ENCODE assay signal across 19 cellular contexts in the genomic region with DNA sequence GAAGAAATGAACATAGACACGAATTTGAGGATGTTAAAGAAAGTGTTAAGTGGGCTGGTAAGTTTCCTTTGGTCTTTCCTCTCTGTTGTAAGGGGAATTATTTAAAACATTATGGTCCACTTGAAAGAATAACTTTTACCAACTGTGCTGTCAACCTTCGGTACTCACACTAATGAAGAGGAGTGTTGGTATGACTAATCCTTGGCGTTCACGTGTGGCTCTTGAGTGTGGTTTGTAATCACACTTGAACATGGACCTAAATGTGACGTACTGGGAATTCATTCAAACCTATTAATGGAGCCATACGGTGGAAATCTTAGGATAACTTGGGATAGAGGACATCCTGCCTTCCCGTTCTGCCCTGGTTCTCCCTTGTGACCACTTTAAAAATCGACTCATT. TPM values are rescaled to one million over a fixed set of nuclear protein-coding genes. Genes with fewer than 3 reads are reported as not detected.
DNase-seq lines count a peak whose midpoint lies in the region; ATAC-seq, FAIRE-seq and TF ChIP-seq lines count a peak whose summit lies in the region.
"Had no signal": no experiment of that assay in that cellular context is flagged by ENCODE, and none has a peak within 500 bp of the region (broad histone marks: within the 10 kb centered on the region; RNA-seq: fewer than 3 reads in every experiment).

No MANE protein-coding gene starts in this region.

- H3K27ac ChIP-seq in IMR-90 (ENCODE audit: insufficient read depth, low read length): peak overlapping the region; percentile 71; the same call in 1 of the 2 replicates
- H3K27ac ChIP-seq in GM12878 (ENCODE audit: control insufficient read depth, insufficient read depth): no peak overlapping the region
- no peak overlapping the region for H3K27ac ChIP-seq in brain microvascular endothelial cell

- peaks cover 0 to 12% (median 9%) of the 10 kb centered on the region in 3 donors for H3K36me3 Mint-ChIP-seq in immature natural killer cell

- no peak overlapping the region for H3K4me2 ChIP-seq in IMR-90 (ENCODE audit: low read depth, low read length)
- no peak overlapping the region for H3K4me2 ChIP-seq in GM12878 (ENCODE audit: control insufficient read depth, insufficient read depth)

- peaks cover 65 to 74% of the 10 kb centered on the region in 2 donors for H3K4me1 Mint-ChIP-seq in immature natural killer cell
- H3K4me1 Mint-ChIP-seq: B cell had no signal

- no peak overlapping the region for H2BK5ac ChIP-seq in IMR-90 (ENCODE audit: low read depth, low read length, poor library complexity, severe bottlenecking)

- in situ Hi-C loops in IMR-90 (cut with MboI; ENCODE audit: low sequenced_read_pairs) (no loop called here), GM12878 (cut with MboI) (no loop called here), GM13976 (cut with MboI; ENCODE audit: low sequenced_read_pairs, unreplicated experiment) (no loop called here), brain microvascular endothelial cell (cut with HindIII; ENCODE audit: low pct_ligation_motif_present, low sequenced_read_pairs) (no loop called here)

- H3K9me1 ChIP-seq in IMR-90 (ENCODE audit: insufficient read depth, low read length): peaks cover 4% of the 10 kb centered on the region; the same call in 1 of the 2 replicates

- H3K4me1 ChIP-seq in IMR-90 (ENCODE audit: control insufficient read depth, insufficient read depth, low read length): peaks cover 13% of the 10 kb centered on the region
- H3K4me1 ChIP-seq in GM12878 (ENCODE audit: control insufficient read depth, insufficient read depth, low read length): no peaks in the 10 kb centered on the region

- TF ChIP-seq CTCF in IMR-90 (conservative IDR thresholded peaks at IDR 0.05; ENCODE audit: low read depth, low read length): no peak
- no peak for TF ChIP-seq CTCF in GM12878 (IDR thresholded peaks at IDR 0.05 in 2 of 3, conservative IDR thresholded peaks at IDR 0.05 in 1 of 3; ENCODE audit: control insufficient read depth in 2 of 3, extremely low read depth in 1 of 3, insufficient read depth in 1 of 3, low read depth in 3 of 3, low read length in 3 of 3)
- TF ChIP-seq CTCF in GM13976 (IDR thresholded peaks at IDR 0.05; ENCODE audit: borderline replicate concordance, control extremely low read depth, extremely low read depth, insufficient read depth, missing control alignments): no peak
- TF ChIP-seq CTCF in brain microvascular endothelial cell (IDR thresholded peaks at IDR 0.05; ENCODE audit: low read depth, low read length, missing control alignments): no peak

- no peaks in the 10 kb centered on the region for H4K20me1 ChIP-seq in IMR-90 (ENCODE audit: insufficient read depth, low read length)
- no peaks in the 10 kb centered on the region for H4K20me1 ChIP-seq in GM12878 (ENCODE audit: control insufficient read depth, insufficient read depth)

- H3K36me3 ChIP-seq in IMR-90 (ENCODE audit: control insufficient read depth, insufficient read depth, low read length) (peaks cover 5% of the 10 kb centered on the region; the same call in 1 of the 2 replicates), GM12878 (ENCODE audit: control insufficient read depth in 2 of 2, insufficient read depth in 2 of 2, low read length in 1 of 2) (no peaks in the 10 kb centered on the region), brain microvascular endothelial cell (replicated peaks) (no peaks in the 10 kb centered on the region)

- peak overlapping the region; percentile 62 for H3K18ac ChIP-seq in IMR-90 (ENCODE audit: low read depth, low read length)

- CTCF ChIA-PET in IMR-90 (lab: Yijun Ruan, JAX): no interaction called here
- CTCF ChIA-PET in GM12878 (lab: Yijun Ruan, JAX): no interaction called here

- H2BK120ac ChIP-seq in IMR-90 (ENCODE audit: low read depth, low read length): peak overlapping the region; percentile 63

- H4K91ac ChIP-seq in IMR-90 (ENCODE audit: insufficient read depth, low read depth, low read length): peak overlapping the region; percentile 19; the same call in 1 of the 2 replicates

- H3K9ac ChIP-seq in IMR-90 (ENCODE audit: low read depth, low read length) (no peak overlapping the region), GM12878 (ENCODE audit: control insufficient read depth, insufficient read depth, low read length) (no peak overlapping the region)

- TF ChIP-seq RAD21 in IMR-90 (IDR thresholded peaks at IDR 0.05; ENCODE audit: low read length) (no peak), GM12878 (IDR thresholded peaks at IDR 0.05; ENCODE audit: insufficient read depth, low read depth, low read length) (no peak)

- no TSS peak for BruUV-seq in IMR-90 (replicated peaks; lab: Mats Ljungman, UMichigan)
- BruUV-seq in GM12878 (replicated peaks; lab: Mats Ljungman, UMichigan): no TSS peak

- RAD21 ChIA-PET in GM12878 (lab: Charles Lee; ENCODE audit: unreplicated experiment): no interaction called here

- H2AK9ac ChIP-seq in IMR-90 (replicated peaks; ENCODE audit: low read depth, low read length, poor library complexity): no peak overlapping the region

- SMC1A ChIA-PET in GM12878 (lab: Charles Lee; ENCODE audit: uncharacterized antibody, unreplicated experiment): no interaction called here

- H3K9me3 ChIP-seq in IMR-90 (ENCODE audit: control insufficient read depth, insufficient read depth, low read length): peaks cover 2% of the 10 kb centered on the region; the same call in 1 of the 2 replicates
- no peaks in the 10 kb centered on the region for H3K9me3 ChIP-seq in GM12878 (replicated peaks; ENCODE audit: control insufficient read depth, insufficient read depth, low read length)

- POLR2A ChIA-PET in IMR-90 (lab: Charles Lee; ENCODE audit: unreplicated experiment) (no interaction called here), GM12878 (lab: Charles Lee) (interaction anchor here (0.6 to 1.0 kb wide), 2 partner anchors 18 to 50 kb away, joined by 3 read pairs; no protein-coding TSS in a partner anchor)

- H3K14ac ChIP-seq in IMR-90 (replicated peaks; ENCODE audit: low read depth, low read length): no peak overlapping the region; the same call in 1 of the 2 replicates

- H3K79me1 ChIP-seq in IMR-90 (ENCODE audit: low read depth in 1 of 2, low read length in 2 of 2): peaks cover 0 to 3% of the 10 kb centered on the region in 2 experiments; a peak in 1 of 4 replicates

- H3K79me2 ChIP-seq in GM12878 (ENCODE audit: control insufficient read depth, insufficient read depth, low read length): no peaks in the 10 kb centered on the region

- FAIRE-seq in GM12878 (lab: Jason Lieb, UNC): no peak

- dilution Hi-C loops in IMR-90 (cut with HindIII; ENCODE audit: low sequenced_read_pairs, unreplicated experiment): no loop called here

- peak overlapping the region; percentile 42; the same call in 2 of the 3 replicates for H2BK15ac ChIP-seq in IMR-90 (ENCODE audit: low read depth, low read length)

- H3K23ac ChIP-seq in IMR-90 (ENCODE audit: low read depth, low read length): peak overlapping the region; percentile 35; the same call in 1 of the 2 replicates

- TF ChIP-seq EP300 in GM12878 (IDR thresholded peaks at IDR 0.05; ENCODE audit: borderline replicate concordance in 1 of 2, control insufficient read depth in 1 of 2, low read depth in 2 of 2, low read length in 2 of 2): no peak

- no peaks in the 10 kb centered on the region for H3K27me3 ChIP-seq in IMR-90 (ENCODE audit: control insufficient read depth, insufficient read depth, low read length)
- H3K27me3 ChIP-seq in GM12878 (replicated peaks in 1 of 2; ENCODE audit: control insufficient read depth in 2 of 2, insufficient read depth in 2 of 2, low read length in 1 of 2): no peaks in the 10 kb centered on the region
- no peaks in the 10 kb centered on the region for H3K27me3 ChIP-seq in brain microvascular endothelial cell (replicated peaks)

- H2BK20ac ChIP-seq in IMR-90 (ENCODE audit: low read depth, low read length): peak overlapping the region; percentile 48; the same call in 1 of the 2 replicates

- no peak overlapping the region for H3K4me3 ChIP-seq in IMR-90 (ENCODE audit: insufficient read depth, low read depth, low read length)
- no peak overlapping the region for H3K4me3 ChIP-seq in GM12878
- no peak overlapping the region for H3K4me3 ChIP-seq in brain microvascular endothelial cell (ENCODE audit: low read depth, low read length)

- WGBS in IMR-90 (ENCODE audit: extremely low coverage in 2 of 2, insufficient read length in 1 of 2), 2 experiments: no CpG with 5 or more reads among the region's 8 CpGs
- WGBS in GM12878 (ENCODE audit: insufficient coverage, insufficient replicate concordance, low lambda C conversion rate, missing lambda C conversion rate): 52% methylated on average over 8 of the region's 8 CpGs

- H2AK5ac ChIP-seq in IMR-90 (ENCODE audit: low read depth, low read length): peak overlapping the region; percentile 71; the same call in 1 of the 2 replicates

- H3K9me3 Mint-ChIP-seq in immature natural killer cell: no peaks in the 10 kb centered on the region
- H3K9me3 Mint-ChIP-seq: CD4-positive, alpha-beta T cell had no signal

- intact Hi-C loops in IMR-90 (cut with micrococcal nuclease): loop anchor here (5.0 kb wide), 1 partner anchor 93 kb away; the partner anchor contains the start of gene HIPK2
- intact Hi-C loops in GM12878 (cut with micrococcal nuclease; ENCODE audit: unreplicated experiment): no loop called here

- peak overlapping the region in 4 of 5 donors; percentile 31 to 71 (median 60) for H3K4me3 Mint-ChIP-seq in immature natural killer cell
- H3K4me3 Mint-ChIP-seq: B cell; CD4-positive, alpha-beta T cell had no signal

- no peak overlapping the region for H3K56ac ChIP-seq in IMR-90 (ENCODE audit: extremely low read depth, insufficient read depth, low read length)

- H4K8ac ChIP-seq in IMR-90 (ENCODE audit: low read depth in 2 of 2, low read length in 2 of 2): no peak overlapping the region

- ATAC-seq in IMR-90 (ENCODE audit: low read depth) (no peak), GM12878 (peak; percentile 49)

- DNase-seq in IMR-90 (no peak), GM12878 (ENCODE audit: low read depth, low spot score) (no peak), immature natural killer cell (peak; percentile 22 to 33 (median 30)), GM13976 (ENCODE audit: low spot score) (no peak), brain microvascular endothelial cell (no peak), GOT3 (lab: John Stamatoyannopoulos, UW) (no peak)
- DNase-seq in activated CD8-positive, alpha-beta memory T cell treated with anti-CD3 and anti-CD28 coated beads, Interleukin-2, amount 50 U/mL, for 4 hours: no peak
- DNase-seq: CD4-positive, alpha-beta T cell; DMS79 treated with DMSO at 0.1 percent for 48 hours; GF-D8; HCEC 1CT; NCI-H1105 treated with DMSO at 0.1 percent for 48 hours; NCI-H1694 treated with DMSO at 0.1 percent for 48 hours; NCI-H2107; NCI-H2227 treated with DMSO at 0.1 percent for 48 hours; NCI-H526 treated with DMSO at 0.1 percent for 48 hours; NK-92 treated with Interleukin-12 subunit alpha and Interleukin-12 subunit beta, amount 100 ng/mL, for 24 hours; SHP77 had no signal

- H3K27ac Mint-ChIP-seq in immature natural killer cell: peak overlapping the region; percentile 86 to 95 (median 87)
- H3K27ac Mint-ChIP-seq: B cell; CD4-positive, alpha-beta T cell had no signal

- no peak overlapping the region for H2AFZ ChIP-seq in IMR-90 (replicated peaks; ENCODE audit: low read length, poor library complexity)
- H2AFZ ChIP-seq in GM12878 (ENCODE audit: control insufficient read depth, low read depth, low read length): no peak overlapping the region

- TF ChIP-seq POLR2A in IMR-90 (IDR thresholded peaks at IDR 0.05; ENCODE audit: low read depth, low read length): no peak
- TF ChIP-seq POLR2A in GM12878 (IDR thresholded peaks at IDR 0.05; ENCODE audit: low read depth, low read length): no peak

- H3K27me3 Mint-ChIP-seq in immature natural killer cell (ENCODE audit: low read depth in 3 of 3): peaks cover 0 to 5% (median 0%) of the 10 kb centered on the region in 3 donors
- H3K27me3 Mint-ChIP-seq: CD4-positive, alpha-beta T cell had no signal

- H3K4ac ChIP-seq in IMR-90 (ENCODE audit: low read depth, low read length): peak overlapping the region; percentile 2

- H4K5ac ChIP-seq in IMR-90 (ENCODE audit: low read depth, low read length): peak overlapping the region; percentile 19; the same call in 1 of the 2 replicates

RNA-seq across cellular contexts. Expression of gene TBXAS1, which starts 41.3 kb away (rescaled TPM):
- total RNA-seq in IMR-90 (2012; rRNA removed) (5.3 and 5.9 TPM in 2 replicates), GM12878 (2014; rRNA removed) (32.5 and 32.7 TPM in 2 replicates), GM12878 (2014; rRNA removed; fragmentation: Illumina TruSeq; extraction: Trizol) (20.0 and 20.4 TPM in 2 replicates), GM12878 (2021) (20.0 and 20.7 TPM in 2 replicates)
- polyA plus RNA-seq in IMR-90 (2012; rRNA removed) (10.0 and 10.8 TPM in 2 replicates), GM12878 (2011; rRNA removed) (1.4 and 1.5 TPM in 2 replicates), GM12878 (2014; fragmentation: Illumina TruSeq; extraction: Trizol) (22.8 and 35.4 TPM in 2 replicates), GM12878 (2014; fragmentation: Nextera tagmentation; extraction: Ambion mirVana) (1 to 10 TPM; 6.8 to 8.3 TPM), GM12878 (2014; rRNA removed) (21.6 and 22.0 TPM in 2 replicates), GM12878 (2016; fragmentation: Nextera tagmentation; extraction: Ambion mirVana) (10 to 100 TPM; 12.0 to 12.2 TPM), immature natural killer cell (10 to 100 TPM; 59.6 to 93.3 (median 68.7) TPM)
- polyA plus RNA-seq in IMR-90 (2012; cell fraction: cytosol; rRNA removed): 9.9 and 18.5 TPM in 2 replicates
- polyA plus RNA-seq in IMR-90 (2012; cell fraction: nucleus; rRNA removed; ENCODE audit: low replicate concordance): 5.7 and 23.0 TPM in 2 replicates
- total RNA-seq in GM12878 (2013; cell fraction: nucleolus; rRNA removed): 57.2 and 58.6 TPM in 2 replicates
- 12.6 TPM for polyA plus RNA-seq in GM12878 (2011; ENCODE audit: low read depth)
- polyA plus RNA-seq in GM12878 (2011; cell fraction: cytosol; rRNA removed): 0.69 and 1.4 TPM in 2 replicates
- 1.6 and 1.8 TPM in 2 replicates for polyA plus RNA-seq in GM12878 (2011; cell fraction: nucleus; rRNA removed)
- 12.1 and 20.6 TPM in 2 replicates for polyA plus RNA-seq in GM12878 (2012)
- polyA minus RNA-seq in GM12878 (2011; rRNA and poly(A)+ RNA removed): 0.62 TPM in 1 of 2 replicates, not detected in the other
- not detected in 2 replicates for polyA minus RNA-seq in GM12878 (2011; cell fraction: cytosol; rRNA and poly(A)+ RNA removed)
- polyA minus RNA-seq in GM12878 (2011; cell fraction: nucleus; rRNA and poly(A)+ RNA removed): 0.24 TPM in 1 of 2 replicates, not detected in the other

Comparison
In these comparisons a context has a peak if more than half of its experiments do, and no peak if none do; other contexts are left out.
1. DNase-seq: peak in immature natural killer cell (3 of 3); none in IMR-90 (single experiment), GM12878 (single experiment), GM13976 (single experiment), brain microvascular endothelial cell (single experiment), activated CD8-positive, alpha-beta memory T cell treated with anti-CD3 and anti-CD28 coated beads, Interleukin-2, amount 50 U/mL, for 4 hours (single experiment) and GOT3 (single experiment).